Comparison of ENCODE assay signal across 1 cellular context in genomic region chr11:65305501-65306268, GRCh38.
TF ChIP-seq lines count a peak whose summit lies in the region.

No MANE protein-coding gene starts in this region.

TF ChIP-seq in HepG2, 621 proteins besides CTCF, POLR2A, EP300 and RAD21 (continued from another document and continues in another):
- TF ChIP-seq ZFP90 (CRISPR knock-in tag; IDR thresholded peaks at IDR 0.05; ENCODE audit: borderline replicate concordance) (no peak; the same call in 1 of the 2 replicates), KDM6A (CRISPR knock-in tag; IDR thresholded peaks at IDR 0.05; ENCODE audit: low read depth) (peak; percentile 95), ZNF605 (CRISPR knock-in tag; IDR thresholded peaks at IDR 0.05) (peak; percentile 66), RFX5 (IDR thresholded peaks at IDR 0.05; ENCODE audit: low read depth, low read length) (no peak), ZNF674 (CRISPR knock-in tag; IDR thresholded peaks at IDR 0.05; ENCODE audit: low read depth) (no peak), MBD4 (IDR thresholded peaks at IDR 0.05; ENCODE audit: borderline replicate concordance, low read length) (0 out of 2 replicates have a peak, but pooled peaks have one; percentile 58), BRCA1 (CRISPR knock-in tag; IDR thresholded peaks at IDR 0.05) (0 out of 2 replicates have a peak, but pooled peaks have one; percentile 53), ZNF546 (CRISPR knock-in tag; conservative IDR thresholded peaks at IDR 0.05) (no peak; the same call in 1 of the 2 replicates), ZNF776 (CRISPR knock-in tag; IDR thresholded peaks at IDR 0.05) (no peak), ETV5 (CRISPR knock-in tag; IDR thresholded peaks at IDR 0.05; ENCODE audit: borderline replicate concordance) (no peak; the same call in 1 of the 2 replicates), ZNF180 (CRISPR knock-in tag; IDR thresholded peaks at IDR 0.05; ENCODE audit: borderline replicate concordance, low read depth) (no peak), THRA (CRISPR knock-in tag; IDR thresholded peaks at IDR 0.05; ENCODE audit: borderline replicate concordance) (peak; percentile 62; the same call in 1 of the 2 replicates), MED1 (CRISPR knock-in tag; IDR thresholded peaks at IDR 0.05) (peak; percentile 66; the same call in 1 of the 2 replicates), ZNF780A (CRISPR knock-in tag; IDR thresholded peaks at IDR 0.05) (no peak), TRAFD1 (CRISPR knock-in tag; IDR thresholded peaks at IDR 0.05; ENCODE audit: borderline replicate concordance) (no peak), ZBTB46 (CRISPR knock-in tag; IDR thresholded peaks at IDR 0.05; ENCODE audit: borderline replicate concordance) (no peak), PAX8 (CRISPR knock-in tag; IDR thresholded peaks at IDR 0.05; ENCODE audit: borderline replicate concordance) (no peak), TFAP4 (IDR thresholded peaks at IDR 0.05; ENCODE audit: borderline replicate concordance, low read depth) (peak; percentile 43; the same call in 1 of the 2 replicates), U2AF2 (IDR thresholded peaks at IDR 0.05; ENCODE audit: low read depth, low read length) (no peak), KIAA2018 (CRISPR knock-in tag; IDR thresholded peaks at IDR 0.05; ENCODE audit: borderline replicate concordance) (no peak), ZNF788 (CRISPR knock-in tag; IDR thresholded peaks at IDR 0.05; ENCODE audit: borderline replicate concordance) (no peak; the same call in 1 of the 2 replicates), ELF4 (CRISPR knock-in tag; IDR thresholded peaks at IDR 0.05; ENCODE audit: borderline replicate concordance) (no peak; the same call in 1 of the 2 replicates), ZNF121 (CRISPR knock-in tag; IDR thresholded peaks at IDR 0.05) (no peak; the same call in 1 of the 2 replicates)
- TF ChIP-seq, protein P1, sequence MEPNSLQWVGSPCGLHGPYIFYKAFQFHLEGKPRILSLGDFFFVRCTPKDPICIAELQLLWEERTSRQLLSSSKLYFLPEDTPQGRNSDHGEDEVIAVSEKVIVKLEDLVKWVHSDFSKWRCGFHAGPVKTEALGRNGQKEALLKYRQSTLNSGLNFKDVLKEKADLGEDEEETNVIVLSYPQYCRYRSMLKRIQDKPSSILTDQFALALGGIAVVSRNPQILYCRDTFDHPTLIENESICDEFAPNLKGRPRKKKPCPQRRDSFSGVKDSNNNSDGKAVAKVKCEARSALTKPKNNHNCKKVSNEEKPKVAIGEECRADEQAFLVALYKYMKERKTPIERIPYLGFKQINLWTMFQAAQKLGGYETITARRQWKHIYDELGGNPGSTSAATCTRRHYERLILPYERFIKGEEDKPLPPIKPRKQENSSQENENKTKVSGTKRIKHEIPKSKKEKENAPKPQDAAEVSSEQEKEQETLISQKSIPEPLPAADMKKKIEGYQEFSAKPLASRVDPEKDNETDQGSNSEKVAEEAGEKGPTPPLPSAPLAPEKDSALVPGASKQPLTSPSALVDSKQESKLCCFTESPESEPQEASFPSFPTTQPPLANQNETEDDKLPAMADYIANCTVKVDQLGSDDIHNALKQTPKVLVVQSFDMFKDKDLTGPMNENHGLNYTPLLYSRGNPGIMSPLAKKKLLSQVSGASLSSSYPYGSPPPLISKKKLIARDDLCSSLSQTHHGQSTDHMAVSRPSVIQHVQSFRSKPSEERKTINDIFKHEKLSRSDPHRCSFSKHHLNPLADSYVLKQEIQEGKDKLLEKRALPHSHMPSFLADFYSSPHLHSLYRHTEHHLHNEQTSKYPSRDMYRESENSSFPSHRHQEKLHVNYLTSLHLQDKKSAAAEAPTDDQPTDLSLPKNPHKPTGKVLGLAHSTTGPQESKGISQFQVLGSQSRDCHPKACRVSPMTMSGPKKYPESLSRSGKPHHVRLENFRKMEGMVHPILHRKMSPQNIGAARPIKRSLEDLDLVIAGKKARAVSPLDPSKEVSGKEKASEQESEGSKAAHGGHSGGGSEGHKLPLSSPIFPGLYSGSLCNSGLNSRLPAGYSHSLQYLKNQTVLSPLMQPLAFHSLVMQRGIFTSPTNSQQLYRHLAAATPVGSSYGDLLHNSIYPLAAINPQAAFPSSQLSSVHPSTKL (CRISPR knock-in tag; IDR thresholded peaks at IDR 0.05), result peak; percentile 81
- TF ChIP-seq, protein P2, sequence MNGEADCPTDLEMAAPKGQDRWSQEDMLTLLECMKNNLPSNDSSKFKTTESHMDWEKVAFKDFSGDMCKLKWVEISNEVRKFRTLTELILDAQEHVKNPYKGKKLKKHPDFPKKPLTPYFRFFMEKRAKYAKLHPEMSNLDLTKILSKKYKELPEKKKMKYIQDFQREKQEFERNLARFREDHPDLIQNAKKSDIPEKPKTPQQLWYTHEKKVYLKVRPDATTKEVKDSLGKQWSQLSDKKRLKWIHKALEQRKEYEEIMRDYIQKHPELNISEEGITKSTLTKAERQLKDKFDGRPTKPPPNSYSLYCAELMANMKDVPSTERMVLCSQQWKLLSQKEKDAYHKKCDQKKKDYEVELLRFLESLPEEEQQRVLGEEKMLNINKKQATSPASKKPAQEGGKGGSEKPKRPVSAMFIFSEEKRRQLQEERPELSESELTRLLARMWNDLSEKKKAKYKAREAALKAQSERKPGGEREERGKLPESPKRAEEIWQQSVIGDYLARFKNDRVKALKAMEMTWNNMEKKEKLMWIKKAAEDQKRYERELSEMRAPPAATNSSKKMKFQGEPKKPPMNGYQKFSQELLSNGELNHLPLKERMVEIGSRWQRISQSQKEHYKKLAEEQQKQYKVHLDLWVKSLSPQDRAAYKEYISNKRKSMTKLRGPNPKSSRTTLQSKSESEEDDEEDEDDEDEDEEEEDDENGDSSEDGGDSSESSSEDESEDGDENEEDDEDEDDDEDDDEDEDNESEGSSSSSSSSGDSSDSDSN (CRISPR knock-in tag; IDR thresholded peaks at IDR 0.05), result peak; percentile 43; the same call in 1 of the 2 replicates
